Comparison of ENCODE assay signal across 20 cellular contexts in the genomic region with DNA sequence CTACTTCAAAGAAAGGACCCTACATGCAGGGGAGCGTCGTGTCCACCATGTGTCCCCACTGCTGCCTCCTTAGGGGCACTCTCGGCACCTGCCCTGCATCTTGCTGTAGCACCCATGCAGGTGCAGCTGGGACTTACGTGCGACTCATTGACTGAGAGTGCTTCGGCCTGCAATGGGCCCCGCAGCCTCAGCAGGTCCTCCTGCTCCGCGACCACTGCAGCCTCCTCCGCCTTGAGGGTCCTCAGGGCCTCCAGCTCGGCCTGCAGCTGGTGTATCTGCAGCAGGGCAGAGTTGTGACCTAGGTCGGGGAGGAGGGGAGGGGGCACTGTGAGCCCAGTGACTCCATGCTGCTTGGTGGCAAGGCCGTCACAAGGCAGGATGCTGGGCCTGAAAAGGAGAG. TPM values are rescaled to one million over a fixed set of nuclear protein-coding genes. Genes with fewer than 3 reads are reported as not detected.
DNase-seq lines count a peak whose midpoint lies in the region; ATAC-seq and TF ChIP-seq lines count a peak whose summit lies in the region.
"Had no signal": no experiment of that assay in that cellular context is flagged by ENCODE, and none has a peak within 500 bp of the region (broad histone marks: within the 10 kb centered on the region; RNA-seq: fewer than 3 reads in every experiment).

No MANE protein-coding gene starts in this region.

- no peak overlapping the region for H3K9ac ChIP-seq in SK-N-SH

- CTCF ChIA-PET in RWPE1 (lab: Yijun Ruan, JAX), result no interaction called here
- CTCF ChIA-PET in SK-N-SH (lab: Yijun Ruan, JAX), result interaction anchor here (1.7 kb wide), 1 partner anchor 11 kb away, joined by 5 read pairs; no protein-coding TSS in a partner anchor

- TF ChIP-seq RAD21 in SK-N-SH (IDR thresholded peaks at IDR 0.05; ENCODE audit: low read length), result no peak

- H3K36me3 ChIP-seq in lower lobe of right lung, result peaks cover 98% of the 10 kb centered on the region
- H3K36me3 ChIP-seq in osteoblast (ENCODE audit: insufficient read depth, low read length), result peaks cover 39% of the 10 kb centered on the region
- H3K36me3 ChIP-seq in SK-N-SH (replicated peaks in 1 of 2; ENCODE audit: control insufficient read depth in 1 of 2, insufficient read depth in 2 of 2, low read length in 1 of 2), result peaks cover 9 to 55% of the 10 kb centered on the region in 2 experiments
- H3K36me3 ChIP-seq: BE2C had no signal

- H3K4me3 ChIP-seq in lower lobe of right lung (no peak overlapping the region), osteoblast (ENCODE audit: insufficient read depth, low read length) (no peak overlapping the region), SK-N-SH (ENCODE audit: low read depth in 2 of 2, low read length in 1 of 2) (no peak overlapping the region)
- H3K4me3 ChIP-seq: A549, HAP-1 had no signal

- H3K4me1 Mint-ChIP-seq in activated T-cell treated with anti-CD3 and anti-CD28 coated beads, Interleukin-2, amount 50 U/mL, for 4 hours (ENCODE audit: low read depth), result no peaks in the 10 kb centered on the region

- DNase-seq in RWPE1 (ENCODE audit: low spot score), result no peak
- peak; percentile 38 for DNase-seq in lower lobe of right lung
- peak; percentile 84 for DNase-seq in osteoblast (ENCODE audit: insufficient read length, low spot score, missing footprints)
- no peak for DNase-seq in amniotic stem cell (lab: John Stamatoyannopoulos, UW)
- DNase-seq in SK-N-SH, result no peak
- no peak for DNase-seq in activated T-cell treated with anti-CD3 and anti-CD28 coated beads, Interleukin-2, amount 50 U/mL, for 4 hours
- DNase-seq: 8988T; ACHN; AML-193; BE2C; Caco-2; CD4-positive, CD25-positive, alpha-beta regulatory T cell; CD8-positive, alpha-beta T cell; DMS153; DND-41; GOT3; HFFc6 had no signal

- H3K4me1 ChIP-seq in lower lobe of right lung (no peaks in the 10 kb centered on the region), osteoblast (ENCODE audit: insufficient read depth, low read length) (peaks cover 6% of the 10 kb centered on the region), SK-N-SH (ENCODE audit: control insufficient read depth in 1 of 2, insufficient read depth in 2 of 2, low read depth in 1 of 2, low read length in 1 of 2) (no peaks in the 10 kb centered on the region)
- H3K4me1 ChIP-seq: A549, BE2C, Caco-2, HAP-1 had no signal

- peak overlapping the region; percentile 29; the same call in 1 of the 2 replicates for H3K27ac ChIP-seq in RWPE1
- no peak overlapping the region for H3K27ac ChIP-seq in lower lobe of right lung
- no peak overlapping the region for H3K27ac ChIP-seq in osteoblast (ENCODE audit: low read depth, low read length)
- no peak overlapping the region for H3K27ac ChIP-seq in SK-N-SH (ENCODE audit: low read depth in 2 of 2, low read length in 1 of 2)
- H3K27ac ChIP-seq: A549, C4-2B had no signal

- H3F3A ChIP-seq in SK-N-SH (replicated peaks; ENCODE audit: insufficient read depth), result no peaks in the 10 kb centered on the region

- H3K9me3 ChIP-seq in lower lobe of right lung (no peaks in the 10 kb centered on the region), osteoblast (ENCODE audit: low read depth, low read length) (no peaks in the 10 kb centered on the region), SK-N-SH (no peaks in the 10 kb centered on the region)
- H3K9me3 ChIP-seq: A549, BE2C, Caco-2, HAP-1 had no signal

- peaks cover 46% of the 10 kb centered on the region for H3K36me3 Mint-ChIP-seq in activated T-cell treated with anti-CD3 and anti-CD28 coated beads, Interleukin-2, amount 50 U/mL, for 4 hours (ENCODE audit: insufficient read depth)

- no peak overlapping the region for H2AFZ ChIP-seq in osteoblast (ENCODE audit: low read length)
- H2AFZ ChIP-seq in SK-N-SH (ENCODE audit: low read depth), result no peak overlapping the region

- no peaks in the 10 kb centered on the region for H3K27me3 Mint-ChIP-seq in activated T-cell treated with anti-CD3 and anti-CD28 coated beads, Interleukin-2, amount 50 U/mL, for 4 hours (ENCODE audit: low read depth)
- H3K27me3 Mint-ChIP-seq: CD4-positive, CD25-positive, alpha-beta regulatory T cell had no signal

- H3K9me2 ChIP-seq in SK-N-SH, result no peaks in the 10 kb centered on the region

- intact Hi-C loops in lower lobe of right lung (cut with DNase I), result no loop called here

- H3K4me2 ChIP-seq in osteoblast (ENCODE audit: insufficient read depth, low read length) (no peak overlapping the region), SK-N-SH (no peak overlapping the region)
- H3K4me2 ChIP-seq: A549 had no signal

- ATAC-seq in lower lobe of right lung, result no peak
- ATAC-seq in activated T-cell treated with anti-CD3 and anti-CD28 coated beads, Interleukin-2, amount 50 U/mL, for 4 hours, result no peak
- ATAC-seq: A549; CD8-positive, alpha-beta T cell had no signal

- H3K79me2 ChIP-seq in osteoblast (ENCODE audit: insufficient read depth, low read length), result no peaks in the 10 kb centered on the region
- no peaks in the 10 kb centered on the region for H3K79me2 ChIP-seq in SK-N-SH (ENCODE audit: insufficient read depth)

- POLR2A ChIA-PET in RWPE1 (lab: Yijun Ruan, JAX; ENCODE audit: low non-redundant PET), result interaction anchor here (0.6 kb wide), 1 partner anchor 21 kb away, joined by 6 read pairs; no protein-coding TSS in a partner anchor
- POLR2A ChIA-PET in SK-N-SH (lab: Yijun Ruan, JAX), result no interaction called here

- TF ChIP-seq EP300 in SK-N-SH (IDR thresholded peaks at IDR 0.05; ENCODE audit: borderline replicate concordance in 1 of 2, low read depth in 1 of 2, low read length in 1 of 2), result no peak

- H3K27me3 ChIP-seq in lower lobe of right lung (ENCODE audit: low read depth) (no peaks in the 10 kb centered on the region), osteoblast (ENCODE audit: insufficient read depth, low read length) (no peaks in the 10 kb centered on the region), SK-N-SH (ENCODE audit: insufficient read depth) (no peaks in the 10 kb centered on the region)
- H3K27me3 ChIP-seq: BE2C had no signal

- no peak overlapping the region for H3K4me3 Mint-ChIP-seq in activated T-cell treated with anti-CD3 and anti-CD28 coated beads, Interleukin-2, amount 50 U/mL, for 4 hours
- H3K4me3 Mint-ChIP-seq: CD4-positive, CD25-positive, alpha-beta regulatory T cell; CD8-positive, alpha-beta T cell; HFFc6 had no signal

- H4K20me1 ChIP-seq in osteoblast (ENCODE audit: insufficient read depth, low read length) (peaks cover 2% of the 10 kb centered on the region), SK-N-SH (ENCODE audit: insufficient read depth) (no peaks in the 10 kb centered on the region)

- no peaks in the 10 kb centered on the region for H3K9me3 Mint-ChIP-seq in activated T-cell treated with anti-CD3 and anti-CD28 coated beads, Interleukin-2, amount 50 U/mL, for 4 hours
- H3K9me3 Mint-ChIP-seq: CD4-positive, CD25-positive, alpha-beta regulatory T cell; CD8-positive, alpha-beta T cell; HFFc6 had no signal

- 94% methylated on average over 7 of the region's 13 CpGs for WGBS in SK-N-SH (ENCODE audit: low lambda C conversion rate)

- no peak for TF ChIP-seq CTCF in RWPE1 (conservative IDR thresholded peaks at IDR 0.05; ENCODE audit: low read depth)
- no peak for TF ChIP-seq CTCF in lower lobe of right lung (IDR thresholded peaks at IDR 0.05)
- TF ChIP-seq CTCF in osteoblast (IDR thresholded peaks at IDR 0.05; ENCODE audit: extremely low read depth, low read depth, low read length), result no peak
- TF ChIP-seq CTCF in SK-N-SH (IDR thresholded peaks at IDR 0.05), result no peak

TF ChIP-seq in SK-N-SH, 30 proteins besides CTCF, POLR2A, EP300 and RAD21 (continues in another document):
- TF ChIP-seq JUND (IDR thresholded peaks at IDR 0.05) (no peak), RFX5 (IDR thresholded peaks at IDR 0.05; ENCODE audit: low read length) (no peak), GABPA (IDR thresholded peaks at IDR 0.05; ENCODE audit: low read depth) (no peak), ELF1 (IDR thresholded peaks at IDR 0.05) (no peak), SIN3A (IDR thresholded peaks at IDR 0.05; ENCODE audit: borderline replicate concordance, low read depth, low read length) (no peak)
- TF ChIP-seq, protein P1, sequence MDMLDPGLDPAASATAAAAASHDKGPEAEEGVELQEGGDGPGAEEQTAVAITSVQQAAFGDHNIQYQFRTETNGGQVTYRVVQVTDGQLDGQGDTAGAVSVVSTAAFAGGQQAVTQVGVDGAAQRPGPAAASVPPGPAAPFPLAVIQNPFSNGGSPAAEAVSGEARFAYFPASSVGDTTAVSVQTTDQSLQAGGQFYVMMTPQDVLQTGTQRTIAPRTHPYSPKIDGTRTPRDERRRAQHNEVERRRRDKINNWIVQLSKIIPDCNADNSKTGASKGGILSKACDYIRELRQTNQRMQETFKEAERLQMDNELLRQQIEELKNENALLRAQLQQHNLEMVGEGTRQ (IDR thresholded peaks at IDR 0.05; ENCODE audit: borderline replicate concordance, low read depth, low read length), result no peak
- TF ChIP-seq, protein P2, sequence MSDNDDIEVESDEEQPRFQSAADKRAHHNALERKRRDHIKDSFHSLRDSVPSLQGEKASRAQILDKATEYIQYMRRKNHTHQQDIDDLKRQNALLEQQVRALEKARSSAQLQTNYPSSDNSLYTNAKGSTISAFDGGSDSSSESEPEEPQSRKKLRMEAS (IDR thresholded peaks at IDR 0.05; ENCODE audit: low read depth), result no peak

RNA-seq across cellular contexts. Expression of a gene that starts 27.1 kb away (rescaled TPM):
- total RNA-seq in lower lobe of right lung, result 33.2 TPM
- total RNA-seq in osteoblast, result 9.8 and 11.8 TPM in 2 replicates
- polyA plus RNA-seq in SK-N-SH (2012; rRNA removed), result 69.6 and 73.1 TPM in 2 replicates
- 80.8 and 100 TPM in 2 replicates for polyA plus RNA-seq in SK-N-SH (2012; cell fraction: cytosol; rRNA removed)
- 72.6 and 77.5 TPM in 2 replicates for polyA plus RNA-seq in SK-N-SH (2012; cell fraction: nucleus; rRNA removed)
- total RNA-seq in activated T-cell treated with anti-CD3 and anti-CD28 coated beads, Interleukin-2, amount 50 U/mL, for 4 hours, result 100 to 1,000 TPM; 131 to 146 (median 146) TPM

RNA-seq across cellular contexts. Expression of a gene that starts 27.2 kb away (rescaled TPM):
- total RNA-seq in lower lobe of right lung (812 TPM), osteoblast (1,644 and 1,645 TPM in 2 replicates)
- 5,012 and 5,348 TPM in 2 replicates for polyA plus RNA-seq in SK-N-SH (2012; rRNA removed)
- 4,799 and 5,551 TPM in 2 replicates for polyA plus RNA-seq in SK-N-SH (2012; cell fraction: cytosol; rRNA removed)
- polyA plus RNA-seq in SK-N-SH (2012; cell fraction: nucleus; rRNA removed), result 922 and 958 TPM in 2 replicates
- total RNA-seq in activated T-cell treated with anti-CD3 and anti-CD28 coated beads, Interleukin-2, amount 50 U/mL, for 4 hours, result 1,000 to 10,000 TPM; 2,385 to 2,622 (median 2,487) TPM

RNA-seq across cellular contexts. Expression of a gene that starts 35.7 kb away (rescaled TPM):
- total RNA-seq in lower lobe of right lung (6.6 TPM), osteoblast (not detected in 2 replicates)
- not detected in 2 replicates for polyA plus RNA-seq in SK-N-SH (2012; rRNA removed)
- not detected in 2 replicates for polyA plus RNA-seq in SK-N-SH (2012; cell fraction: cytosol; rRNA removed)
- not detected in 2 replicates for polyA plus RNA-seq in SK-N-SH (2012; cell fraction: nucleus; rRNA removed)
- not detected for total RNA-seq in activated T-cell treated with anti-CD3 and anti-CD28 coated beads, Interleukin-2, amount 50 U/mL, for 4 hours
- total RNA-seq: Caco-2; CD4-positive, CD25-positive, alpha-beta regulatory T cell; CD8-positive, alpha-beta T cell; HFFc6 had no signal
- polyA plus RNA-seq: A549; CD4-positive, CD25-positive, alpha-beta regulatory T cell had no signal

RNA-seq across cellular contexts. Expression of a gene that starts 51.9 kb away (rescaled TPM):
- 24.6 TPM for total RNA-seq in lower lobe of right lung
- 13.4 and 15.6 TPM in 2 replicates for total RNA-seq in osteoblast
- 10.0 and 11.0 TPM in 2 replicates for polyA plus RNA-seq in SK-N-SH (2012; rRNA removed)
- polyA plus RNA-seq in SK-N-SH (2012; cell fraction: cytosol; rRNA removed), result 8.2 and 8.7 TPM in 2 replicates
- 35.5 and 48.6 TPM in 2 replicates for polyA plus RNA-seq in SK-N-SH (2012; cell fraction: nucleus; rRNA removed)
- 10 to 100 TPM; 13.0 to 15.4 (median 14.0) TPM for total RNA-seq in activated T-cell treated with anti-CD3 and anti-CD28 coated beads, Interleukin-2, amount 50 U/mL, for 4 hours

Comparison
In these comparisons a context has a peak if more than half of its experiments do, and no peak if none do; other contexts are left out.
1. DNase-seq: peak in lower lobe of right lung (single experiment) and osteoblast (single experiment); none in RWPE1 (single experiment), amniotic stem cell (single experiment), SK-N-SH (single experiment) and activated T-cell treated with anti-CD3 and anti-CD28 coated beads, Interleukin-2, amount 50 U/mL, for 4 hours (single experiment).